In genomic region chrX:63561425-63561824, GRCh38 we compare ENCODE assay signal across 7 cellular contexts.
DNase-seq lines count a peak whose midpoint lies in the region; ATAC-seq and TF ChIP-seq lines count a peak whose summit lies in the region.

No MANE protein-coding gene starts in this region.

- peak overlapping the region; percentile 100; the same call in 2 of the 3 replicates for H3K4me3 Mint-ChIP-seq in GM23338

- peaks cover 2% of the 10 kb centered on the region for H3K4me1 Mint-ChIP-seq in GM23338

- no peak overlapping the region for H3K9ac ChIP-seq in fibroblast of lung (ENCODE audit: insufficient read depth, low read length)

- peak; percentile 18; the same call in 1 of the 3 replicates for ATAC-seq in GM23338
- no peak for ATAC-seq in GM18519 (IDR thresholded peaks at IDR 0.05; ENCODE audit: low FRiP score, unreplicated experiment)

- peak overlapping the region; percentile 90 for H2AFZ ChIP-seq in GM23338
- peak overlapping the region; percentile 83 for H2AFZ ChIP-seq in fibroblast of lung (ENCODE audit: low read length)

- no peaks in the 10 kb centered on the region for H3F3A ChIP-seq in GM23338 (replicated peaks; ENCODE audit: low read depth)

- DNase-seq in GM23338 (ENCODE audit: low spot score), result no peak
- peak; percentile 6 for DNase-seq in RPMI7951 (ENCODE audit: low read depth)
- DNase-seq in fibroblast of lung (ENCODE audit: low read depth in 2 of 2), result peak in 1 of 2 donors; percentile 4
- peak; percentile 1 for DNase-seq in renal cortical epithelial cell (ENCODE audit: low read depth)
- DNase-seq in NCI-H128 (lab: John Stamatoyannopoulos, UW; ENCODE audit: unreplicated experiment), result no peak
- no peak for DNase-seq in foreskin melanocyte

- H3K27ac Mint-ChIP-seq in GM23338, result no peak overlapping the region

- H3K79me2 ChIP-seq in GM23338 (replicated peaks; ENCODE audit: insufficient read depth) (peaks cover 24% of the 10 kb centered on the region), fibroblast of lung (ENCODE audit: control insufficient read depth, insufficient read depth, low read length) (peaks cover 11% of the 10 kb centered on the region)

- H3K27ac ChIP-seq in GM23338 (ENCODE audit: low read depth) (no peak overlapping the region), fibroblast of lung (ENCODE audit: insufficient read depth, low read length) (no peak overlapping the region)

- no peak for TF ChIP-seq CTCF in GM23338 (conservative IDR thresholded peaks at IDR 0.05; ENCODE audit: low read depth in 2 of 2)
- TF ChIP-seq CTCF in fibroblast of lung (conservative IDR thresholded peaks at IDR 0.05 in 1 of 2, IDR thresholded peaks at IDR 0.05 in 1 of 2; ENCODE audit: low read depth in 1 of 2, low read length in 2 of 2), result no peak

- H3K9me3 Mint-ChIP-seq in GM23338, result peaks cover 4% of the 10 kb centered on the region; the same call in 2 of the 3 replicates

- H3K4me3 ChIP-seq in GM23338 (peak overlapping the region; percentile 61), fibroblast of lung (replicated peaks in 1 of 4; ENCODE audit: control extremely low read depth in 1 of 4, insufficient read depth in 1 of 4, low read depth in 3 of 4, low read length in 4 of 4) (peak overlapping the region; percentile 71 to 93 (median 82))

- H3K27me3 ChIP-seq in GM23338 (ENCODE audit: insufficient read depth) (no peaks in the 10 kb centered on the region), fibroblast of lung (ENCODE audit: control insufficient read depth, insufficient read depth, low read length) (no peaks in the 10 kb centered on the region)

- H3K36me3 Mint-ChIP-seq in GM23338 (ENCODE audit: low read depth), result peaks cover 4% of the 10 kb centered on the region; the same call in 2 of the 3 replicates

- no peaks in the 10 kb centered on the region for H3K9me2 ChIP-seq in GM23338 (ENCODE audit: insufficient read depth)

- no peaks in the 10 kb centered on the region for H3K27me3 Mint-ChIP-seq in GM23338 (ENCODE audit: insufficient read depth, low read depth, poor library complexity)

- H4K20me1 ChIP-seq in GM23338 (replicated peaks; ENCODE audit: insufficient read depth), result no peaks in the 10 kb centered on the region
- H4K20me1 ChIP-seq in fibroblast of lung (ENCODE audit: control insufficient read depth, extremely low read depth, insufficient read depth, low read length), result no peaks in the 10 kb centered on the region

- H3K4me2 ChIP-seq in GM23338 (peak overlapping the region; percentile 89), fibroblast of lung (ENCODE audit: extremely low read depth, insufficient read depth, low read length) (peak overlapping the region; percentile 78)

- H3K9me3 ChIP-seq in fibroblast of lung (ENCODE audit: control insufficient read depth, insufficient read depth, low read depth, low read length), result no peaks in the 10 kb centered on the region

- H3K4me1 ChIP-seq in GM23338 (ENCODE audit: insufficient read depth) (no peaks in the 10 kb centered on the region), fibroblast of lung (ENCODE audit: control insufficient read depth, extremely low read depth, insufficient read depth, low read length) (no peaks in the 10 kb centered on the region)

- H3K36me3 ChIP-seq in GM23338 (ENCODE audit: insufficient read depth), result no peaks in the 10 kb centered on the region
- no peaks in the 10 kb centered on the region for H3K36me3 ChIP-seq in fibroblast of lung (ENCODE audit: control insufficient read depth, insufficient read depth, low read length)

TF ChIP-seq in GM23338, 12 proteins besides CTCF, POLR2A, EP300 and RAD21 (continues in another document):
- TF ChIP-seq JUNB (IDR thresholded peaks at IDR 0.05; ENCODE audit: unreplicated experiment), result no peak
- TF ChIP-seq EZH2phosphoT487 (IDR thresholded peaks at IDR 0.05; ENCODE audit: unreplicated experiment), result no peak
- no peak for TF ChIP-seq POLR2AphosphoS5 (IDR thresholded peaks at IDR 0.05; ENCODE audit: low read depth)
- no peak for TF ChIP-seq CREB1 (CRISPR knock-in tag; IDR thresholded peaks at IDR 0.05; ENCODE audit: low read depth)
- TF ChIP-seq ZNF462 (CRISPR knock-in tag; IDR thresholded peaks at IDR 0.05), result no peak
- no peak for TF ChIP-seq EZH2 (IDR thresholded peaks at IDR 0.05; ENCODE audit: low read depth, unreplicated experiment)
- TF ChIP-seq STAT1 (IDR thresholded peaks at IDR 0.05; ENCODE audit: unreplicated experiment), result no peak
- TF ChIP-seq ETS1 (IDR thresholded peaks at IDR 0.05), result no peak
- no peak for TF ChIP-seq ZNF331 (CRISPR knock-in tag; IDR thresholded peaks at IDR 0.05; ENCODE audit: low read depth)
- TF ChIP-seq ZNF114 (CRISPR knock-in tag; IDR thresholded peaks at IDR 0.05), result no peak

Comparison
In these comparisons a context has a peak if more than half of its experiments do, and no peak if none do; other contexts are left out.
1. DNase-seq: peak in RPMI7951 (single experiment) and renal cortical epithelial cell (single experiment); none in GM23338 (single experiment), NCI-H128 (single experiment) and foreskin melanocyte (single experiment).